8 cellular contexts compared by ENCODE assay signal in genomic region chrX:40099046-40099968, GRCh38. TPM values are rescaled to one million over a fixed set of nuclear protein-coding genes. Genes with fewer than 3 reads are reported as not detected.
DNase-seq lines count a peak whose midpoint lies in the region; ATAC-seq and TF ChIP-seq lines count a peak whose summit lies in the region.

No MANE protein-coding gene starts in this region.

- ATAC-seq in GM18867 (IDR thresholded peaks at IDR 0.05; ENCODE audit: unreplicated experiment) (peak; percentile 35), left lung (peak; percentile 34)

- no peaks in the 10 kb centered on the region for H3K36me3 ChIP-seq in left lung
- no peaks in the 10 kb centered on the region for H3K36me3 ChIP-seq in subcutaneous abdominal adipose tissue (ENCODE audit: control insufficient read depth in 5 of 5, insufficient read depth in 5 of 5, low read length in 5 of 5)

- no peak for DNase-seq in AG09309 (ENCODE audit: low read depth)
- peak; percentile 40 for DNase-seq in HK-2 (ENCODE audit: unreplicated experiment)
- peak; percentile 17 for DNase-seq in SIG-M5 (lab: John Stamatoyannopoulos, UW)
- no peak for DNase-seq in astrocyte of the cerebellum (ENCODE audit: low read depth)
- DNase-seq in left lung = peak; percentile 54 to 84
- no peak for DNase-seq in foreskin melanocyte

- H3K9ac ChIP-seq in subcutaneous abdominal adipose tissue (ENCODE audit: low read length in 5 of 5) = no peak overlapping the region

- H3K4me1 ChIP-seq in left lung (peaks cover 0 to 24% of the 10 kb centered on the region in 2 donors), subcutaneous abdominal adipose tissue (ENCODE audit: control insufficient read depth in 5 of 5, insufficient read depth in 5 of 5, low read length in 5 of 5) (peaks cover 0 to 44% (median 25%) of the 10 kb centered on the region in 5 donors)

- H3K27ac ChIP-seq in left lung (peak overlapping the region; percentile 69 to 83), subcutaneous abdominal adipose tissue (ENCODE audit: low read depth, low read length) (no peak overlapping the region)

- peaks cover 0 to 57% of the 10 kb centered on the region in 2 donors for H3K27me3 ChIP-seq in left lung
- H3K27me3 ChIP-seq in subcutaneous abdominal adipose tissue (ENCODE audit: control insufficient read depth in 5 of 5, insufficient read depth in 4 of 5, low read length in 5 of 5) = peaks cover 0 to 35% (median 17%) of the 10 kb centered on the region in 5 donors

- H3K9me3 ChIP-seq in left lung (no peaks in the 10 kb centered on the region), subcutaneous abdominal adipose tissue (ENCODE audit: control insufficient read depth in 5 of 5, low read length in 5 of 5) (no peaks in the 10 kb centered on the region)

- TF ChIP-seq CTCF in AG09309 (IDR thresholded peaks at IDR 0.05; ENCODE audit: control insufficient read depth, insufficient read depth, low read depth, low read length, missing control alignments) (no peak), astrocyte of the cerebellum (IDR thresholded peaks at IDR 0.05; ENCODE audit: low read depth, low read length, missing control alignments) (no peak), left lung (IDR thresholded peaks at IDR 0.05) (no peak)

- in situ Hi-C loops in astrocyte of the cerebellum (cut with HindIII; ENCODE audit: low sequenced_read_pairs) = no loop called here

- intact Hi-C loops in left lung (cut with DNase I) = no loop called here

- peak overlapping the region; percentile 61 for H3K4me3 ChIP-seq in AG09309 (ENCODE audit: control insufficient read depth, low read depth, low read length)
- peak overlapping the region; percentile 45 for H3K4me3 ChIP-seq in astrocyte of the cerebellum (ENCODE audit: low read depth, low read length)
- peak overlapping the region; percentile 53 to 61 for H3K4me3 ChIP-seq in left lung
- peak overlapping the region in 3 of 5 donors; percentile 53 to 69 (median 61) for H3K4me3 ChIP-seq in subcutaneous abdominal adipose tissue (ENCODE audit: low read depth in 1 of 5, low read length in 5 of 5)

RNA-seq across cellular contexts. Expression of gene BCOR, which starts 1.5 kb away (rescaled TPM):
- 10 to 100 TPM; 19.0 to 24.0 TPM for total RNA-seq in left lung

Comparison
In these comparisons a context has a peak if more than half of its experiments do, and no peak if none do; other contexts are left out.
1. DNase-seq: peak in HK-2 (single experiment), SIG-M5 (single experiment) and left lung (2 of 2); none in AG09309 (single experiment), astrocyte of the cerebellum (single experiment) and foreskin melanocyte (single experiment).
2. Peak in every context shown above with its lines, with median percentiles within 50 percentile points of each other: H3K4me3 ChIP-seq.